Comparison of ENCODE assay signal across 9 cellular contexts in genomic region chr1:168180148-168180524, GRCh38. TPM values are rescaled to one million over a fixed set of nuclear protein-coding genes. Genes with fewer than 3 reads are reported as not detected.
DNase-seq lines count a peak whose midpoint lies in the region; ATAC-seq, FAIRE-seq and TF ChIP-seq lines count a peak whose summit lies in the region.
"Had no signal": no experiment of that assay in that cellular context is flagged by ENCODE, and none has a peak within 500 bp of the region (broad histone marks: within the 10 kb centered on the region; RNA-seq: fewer than 3 reads in every experiment).

No MANE protein-coding gene starts in this region.

- no peaks in the 10 kb centered on the region for H3K36me3 ChIP-seq in adrenal gland (replicated peaks in 1 of 2)
- peaks cover 4 to 5% of the 10 kb centered on the region in 2 donors for H3K36me3 ChIP-seq in left lung
- H3K36me3 ChIP-seq in upper lobe of left lung = peaks cover 0 to 7% (median 0%) of the 10 kb centered on the region in 4 donors

- H3K9me3 Mint-ChIP-seq in activated naive CD4-positive, alpha-beta T cell treated with anti-CD3 and anti-CD28 coated beads for 36 hours = no peaks in the 10 kb centered on the region

- peaks cover 9% of the 10 kb centered on the region for H3K4me1 Mint-ChIP-seq in activated naive CD4-positive, alpha-beta T cell treated with anti-CD3 and anti-CD28 coated beads for 36 hours (ENCODE audit: low read depth)

- TF ChIP-seq EP300 in upper lobe of left lung (IDR thresholded peaks at IDR 0.05) = no peak

- TF ChIP-seq POLR2A in adrenal gland (IDR thresholded peaks at IDR 0.05) (no peak), upper lobe of left lung (IDR thresholded peaks at IDR 0.05) (no peak)

- H3K27me3 ChIP-seq in adrenal gland (no peaks in the 10 kb centered on the region), left lung (no peaks in the 10 kb centered on the region), upper lobe of left lung (no peaks in the 10 kb centered on the region)

- no peak overlapping the region for H3K4me3 Mint-ChIP-seq in activated naive CD4-positive, alpha-beta T cell treated with anti-CD3 and anti-CD28 coated beads for 36 hours

- CTCF ChIA-PET in activated naive CD4-positive, alpha-beta T cell treated with anti-CD3 and anti-CD28 coated beads for 36 hours (lab: Charles Lee) = interaction anchor here (0.8 to 1.5 kb wide), 3 partner anchors 45 to 98 kb away, joined by 3 to 7 read pairs (median 4); partner anchors contain the start of gene SFT2D2

- intact Hi-C loops in activated naive CD4-positive, alpha-beta T cell treated with anti-CD3 and anti-CD28 coated beads for 36 hours (cut with micrococcal nuclease) = no loop called here
- intact Hi-C loops in adrenal gland (cut with DNase I) (no loop called here), left lung (cut with DNase I) (no loop called here)

- no peak for ATAC-seq in left lung
- no peak for ATAC-seq in upper lobe of left lung (ENCODE audit: low FRiP score in 2 of 2)
- no peak for ATAC-seq in HG03442 (IDR thresholded peaks at IDR 0.05; ENCODE audit: unreplicated experiment)

- DNase-seq in activated naive CD4-positive, alpha-beta T cell treated with anti-CD3 and anti-CD28 coated beads for 36 hours = peak; percentile 38
- DNase-seq in activated naive CD4-positive, alpha-beta T cell treated with Interleukin-2 at 50 U/mL for 16 hours = no peak
- DNase-seq in adrenal gland = no peak
- no peak for DNase-seq in left lung
- no peak for DNase-seq in upper lobe of left lung
- DNase-seq in hepatic stellate cell (ENCODE audit: low spot score) = no peak
- no peak for DNase-seq in GM19239 (ENCODE audit: insufficient read length, low spot score)

- no peak for FAIRE-seq in GM19239 (lab: Jason Lieb, UNC)
- FAIRE-seq: colon had no signal

- WGBS in adrenal gland, 4 donors = 37 to 49% (median 43%) methylated on average over 2 of the region's 2 CpGs
- 49 to 58% methylated on average over 2 of the region's 2 CpGs for WGBS in upper lobe of left lung, 2 donors

- H3K27ac ChIP-seq in adrenal gland (peak overlapping the region in 3 of 5 donors; percentile 88 to 95 (median 90)), left lung (peak overlapping the region in 1 of 2 donors; percentile 92), upper lobe of left lung (peak overlapping the region; percentile 93 to 95 (median 94))

- no peak overlapping the region for H3K27ac Mint-ChIP-seq in activated naive CD4-positive, alpha-beta T cell treated with anti-CD3 and anti-CD28 coated beads for 36 hours

- no peak for TF ChIP-seq CTCF in adrenal gland (IDR thresholded peaks at IDR 0.05)
- no peak for TF ChIP-seq CTCF in left lung (IDR thresholded peaks at IDR 0.05)
- TF ChIP-seq CTCF in upper lobe of left lung (IDR thresholded peaks at IDR 0.05) = no peak

- H3K27me3 Mint-ChIP-seq in activated naive CD4-positive, alpha-beta T cell treated with anti-CD3 and anti-CD28 coated beads for 36 hours (ENCODE audit: low read depth) = no peaks in the 10 kb centered on the region

- H3K4me1 ChIP-seq in adrenal gland (replicated peaks in 1 of 2) = peaks cover 0 to 12% of the 10 kb centered on the region in 2 donors
- H3K4me1 ChIP-seq in left lung = peaks cover 0 to 15% of the 10 kb centered on the region in 2 donors
- peaks cover 0 to 22% (median 11%) of the 10 kb centered on the region in 4 donors for H3K4me1 ChIP-seq in upper lobe of left lung

- peaks cover 8% of the 10 kb centered on the region for H3K36me3 Mint-ChIP-seq in activated naive CD4-positive, alpha-beta T cell treated with anti-CD3 and anti-CD28 coated beads for 36 hours (ENCODE audit: low read depth)

- H3K4me3 ChIP-seq in adrenal gland (peak overlapping the region in 2 of 4 donors; percentile 53 to 74), left lung (peak overlapping the region; percentile 87 to 89), upper lobe of left lung (peak overlapping the region in 3 of 4 donors; percentile 75 to 91 (median 86))

- no peaks in the 10 kb centered on the region for H3K9me3 ChIP-seq in adrenal gland (replicated peaks in 1 of 3)
- H3K9me3 ChIP-seq in left lung = no peaks in the 10 kb centered on the region
- H3K9me3 ChIP-seq in upper lobe of left lung = no peaks in the 10 kb centered on the region

RNA-seq across cellular contexts. Expression of gene TIPRL, which starts 1.4 kb away (rescaled TPM):
- 10 to 100 TPM; 76.7 to 81.3 TPM for total RNA-seq in activated naive CD4-positive, alpha-beta T cell treated with anti-CD3 and anti-CD28 coated beads for 36 hours
- total RNA-seq in adrenal gland = 10 to 100 TPM; 13.6 to 33.2 (median 28.3) TPM
- polyA plus RNA-seq in adrenal gland = 10 to 100 TPM in 1 of 3 donors, 1 to 10 TPM in 2; 9.3 to 59.3 (median 9.6) TPM
- 10 to 100 TPM; 26.2 to 26.7 TPM for total RNA-seq in left lung
- 10 to 100 TPM in 4 of 6 donors, 1 to 10 TPM in 2; 7.2 to 26.1 (median 18.4) TPM for total RNA-seq in upper lobe of left lung

RNA-seq across cellular contexts. Expression of gene GPR161, which starts 43.4 kb away (rescaled TPM):
- total RNA-seq in activated naive CD4-positive, alpha-beta T cell treated with anti-CD3 and anti-CD28 coated beads for 36 hours = under 1 TPM; 0.12 to 0.29 TPM
- total RNA-seq in adrenal gland (1 to 10 TPM; 1.9 to 4.8 (median 3.5) TPM), left lung (10 to 100 TPM in 1 of 2 donors, 1 to 10 TPM in 1; 9.3 to 22.0 TPM), upper lobe of left lung (10 to 100 TPM in 3 of 6 donors, 1 to 10 TPM in 3; 1.0 to 13.6 (median 8.5) TPM)
- polyA plus RNA-seq in adrenal gland = 1 to 10 TPM in 2 of 3 donors, under 1 TPM in 1; 0.75 to 1.9 (median 1.9) TPM

RNA-seq across cellular contexts. Expression of gene SFT2D2, which starts 45.7 kb away (rescaled TPM):
- 10 to 100 TPM; 33.1 to 35.3 TPM for total RNA-seq in activated naive CD4-positive, alpha-beta T cell treated with anti-CD3 and anti-CD28 coated beads for 36 hours
- total RNA-seq in adrenal gland (10 to 100 TPM; 31.2 to 69.9 (median 47.0) TPM), left lung (10 to 100 TPM; 71.9 to 85.9 TPM), upper lobe of left lung (10 to 100 TPM; 27.7 to 70.6 (median 41.9) TPM)
- 1 to 10 TPM; 3.5 to 9.4 (median 4.1) TPM for polyA plus RNA-seq in adrenal gland
